ENCODE assay signal across 14 cellular contexts in genomic region chr1:2252423-2252822, GRCh38. TPM values are rescaled to one million over a fixed set of nuclear protein-coding genes. Genes with fewer than 3 reads are reported as not detected.
A peak's percentile ranks its signal among the peaks of the same experiment; 100 is the strongest.
DNase-seq lines count a peak whose midpoint lies in the region; ATAC-seq and TF ChIP-seq lines count a peak whose summit lies in the region.
"Had no signal": no experiment of that assay in that cellular context is flagged by ENCODE, and none has a peak within 500 bp of the region (broad histone marks: within the 10 kb centered on the region; RNA-seq: fewer than 3 reads in every experiment).

No MANE protein-coding gene starts in this region.

- no peak overlapping the region for H3K23ac ChIP-seq in IMR-90 (ENCODE audit: low read depth, low read length)

- no peaks in the 10 kb centered on the region for H3K9me3 ChIP-seq in IMR-90 (ENCODE audit: control insufficient read depth, insufficient read depth, low read length)
- no peaks in the 10 kb centered on the region for H3K9me3 ChIP-seq in GM23248 (ENCODE audit: low read depth)
- H3K9me3 ChIP-seq: thoracic aorta had no signal

- H3K4me1 Mint-ChIP-seq in T-helper 1 cell treated with Interleukin-12 subunit alpha and Interleukin-12 subunit beta and Interleukin-4 antibody, amounts not matched to agents 30 μg/mL and 1 μg/mL, for 36 hours (ENCODE audit: low read depth) = peaks cover 11% of the 10 kb centered on the region
- peaks cover 18% of the 10 kb centered on the region for H3K4me1 Mint-ChIP-seq in central memory CD8-positive, alpha-beta T cell
- peaks cover 51% of the 10 kb centered on the region for H3K4me1 Mint-ChIP-seq in nephron progenitor cell

- H3K36me3 ChIP-seq in IMR-90 (ENCODE audit: control insufficient read depth, insufficient read depth, low read length) = peaks cover 14% of the 10 kb centered on the region; the same call in 1 of the 2 replicates
- no peaks in the 10 kb centered on the region for H3K36me3 ChIP-seq in GM23248 (ENCODE audit: low read depth)
- H3K36me3 ChIP-seq: thoracic aorta had no signal

- no peak overlapping the region for H3K18ac ChIP-seq in IMR-90 (ENCODE audit: low read depth, low read length)

- H3K9me3 Mint-ChIP-seq in T-helper 1 cell treated with Interleukin-12 subunit alpha and Interleukin-12 subunit beta and Interleukin-4 antibody, amounts not matched to agents 30 μg/mL and 1 μg/mL, for 36 hours = peaks cover 4% of the 10 kb centered on the region
- H3K9me3 Mint-ChIP-seq in central memory CD8-positive, alpha-beta T cell = no peaks in the 10 kb centered on the region
- H3K9me3 Mint-ChIP-seq in nephron progenitor cell = peaks cover 4% of the 10 kb centered on the region

- peaks cover 15 to 68% of the 10 kb centered on the region in 2 experiments for H3K79me1 ChIP-seq in IMR-90 (ENCODE audit: low read depth in 1 of 2, low read length in 2 of 2)

- dilution Hi-C loops in IMR-90 (cut with HindIII; ENCODE audit: low sequenced_read_pairs, unreplicated experiment) = no loop called here

- TF ChIP-seq POLR2A in IMR-90 (IDR thresholded peaks at IDR 0.05; ENCODE audit: low read depth, low read length) = no peak

- H3K4me2 ChIP-seq in IMR-90 (ENCODE audit: low read depth, low read length) (no peak overlapping the region), GM23248 (ENCODE audit: unreplicated experiment) (no peak overlapping the region)

- H3K27ac ChIP-seq in IMR-90 (ENCODE audit: insufficient read depth, low read length) (no peak overlapping the region), GM23248 (no peak overlapping the region)
- H3K27ac ChIP-seq: 22Rv1, thoracic aorta had no signal

- no peak overlapping the region for H3K4me3 Mint-ChIP-seq in T-helper 1 cell treated with Interleukin-12 subunit alpha and Interleukin-12 subunit beta and Interleukin-4 antibody, amounts not matched to agents 30 μg/mL and 1 μg/mL, for 36 hours
- H3K4me3 Mint-ChIP-seq in central memory CD8-positive, alpha-beta T cell = peak overlapping the region; percentile 49
- no peak overlapping the region for H3K4me3 Mint-ChIP-seq in nephron progenitor cell

- CTCF ChIA-PET in IMR-90 (lab: Yijun Ruan, JAX) = no interaction called here

- peaks cover 27% of the 10 kb centered on the region for H3K36me3 Mint-ChIP-seq in T-helper 1 cell treated with Interleukin-12 subunit alpha and Interleukin-12 subunit beta and Interleukin-4 antibody, amounts not matched to agents 30 μg/mL and 1 μg/mL, for 36 hours (ENCODE audit: low read depth)
- H3K36me3 Mint-ChIP-seq in central memory CD8-positive, alpha-beta T cell (ENCODE audit: insufficient read depth) = peaks cover 55% of the 10 kb centered on the region
- H3K36me3 Mint-ChIP-seq in nephron progenitor cell (ENCODE audit: low read depth) = peaks cover 8% of the 10 kb centered on the region

- peak overlapping the region; percentile 62 for H3K27ac Mint-ChIP-seq in T-helper 1 cell treated with Interleukin-12 subunit alpha and Interleukin-12 subunit beta and Interleukin-4 antibody, amounts not matched to agents 30 μg/mL and 1 μg/mL, for 36 hours
- H3K27ac Mint-ChIP-seq in central memory CD8-positive, alpha-beta T cell (ENCODE audit: low read depth) = no peak overlapping the region
- H3K27ac Mint-ChIP-seq in nephron progenitor cell = peak overlapping the region; percentile 96

- H2AK9ac ChIP-seq in IMR-90 (replicated peaks; ENCODE audit: low read depth, low read length, poor library complexity) = peak overlapping the region; percentile 3

- H2AFZ ChIP-seq in IMR-90 (replicated peaks; ENCODE audit: low read length, poor library complexity) = no peak overlapping the region
- H2AFZ ChIP-seq in GM23248 = no peak overlapping the region

- BruUV-seq in IMR-90 (replicated peaks; lab: Mats Ljungman, UMichigan) = no TSS peak

- no peak overlapping the region for H2BK20ac ChIP-seq in IMR-90 (ENCODE audit: low read depth, low read length)

- peaks cover 19% of the 10 kb centered on the region for H3K4me1 ChIP-seq in IMR-90 (ENCODE audit: control insufficient read depth, insufficient read depth, low read length)
- peaks cover 23% of the 10 kb centered on the region for H3K4me1 ChIP-seq in GM23248 (ENCODE audit: insufficient read depth)

- POLR2A ChIA-PET in IMR-90 (lab: Charles Lee; ENCODE audit: unreplicated experiment) = no interaction called here

- H3K79me2 ChIP-seq in GM23248 (ENCODE audit: insufficient read depth) = peaks cover 100% of the 10 kb centered on the region

- H4K5ac ChIP-seq in IMR-90 (ENCODE audit: low read depth, low read length) = no peak overlapping the region

- H3K27me3 ChIP-seq in IMR-90 (ENCODE audit: control insufficient read depth, insufficient read depth, low read length) (no peaks in the 10 kb centered on the region), GM23248 (replicated peaks; ENCODE audit: insufficient read depth) (no peaks in the 10 kb centered on the region)

- H4K20me1 ChIP-seq in IMR-90 (ENCODE audit: insufficient read depth, low read length) (peaks cover 100% of the 10 kb centered on the region), GM23248 (ENCODE audit: insufficient read depth) (peaks cover 28% of the 10 kb centered on the region; the same call in 1 of the 2 replicates)

- H3F3A ChIP-seq in GM23248 (ENCODE audit: insufficient read depth) = peaks cover 30% of the 10 kb centered on the region

- no peaks in the 10 kb centered on the region for H3K27me3 Mint-ChIP-seq in T-helper 1 cell treated with Interleukin-12 subunit alpha and Interleukin-12 subunit beta and Interleukin-4 antibody, amounts not matched to agents 30 μg/mL and 1 μg/mL, for 36 hours (ENCODE audit: low read depth)
- no peaks in the 10 kb centered on the region for H3K27me3 Mint-ChIP-seq in central memory CD8-positive, alpha-beta T cell
- H3K27me3 Mint-ChIP-seq in nephron progenitor cell (ENCODE audit: low read depth, poor library complexity) = peaks cover 6% of the 10 kb centered on the region

- H2BK120ac ChIP-seq in IMR-90 (ENCODE audit: low read depth, low read length) = no peak overlapping the region

- ATAC-seq in IMR-90 (ENCODE audit: low read depth) = no peak
- ATAC-seq in central memory CD8-positive, alpha-beta T cell (replicated peaks; ENCODE audit: extremely low read depth, poor library complexity, severe bottlenecking) = no peak

- no peak overlapping the region for H2BK5ac ChIP-seq in IMR-90 (ENCODE audit: low read depth, low read length, poor library complexity, severe bottlenecking)

- no peak overlapping the region for H3K4ac ChIP-seq in IMR-90 (ENCODE audit: low read depth, low read length)

- H3K4me3 ChIP-seq in IMR-90 (ENCODE audit: insufficient read depth, low read depth, low read length) = no peak overlapping the region
- no peak overlapping the region for H3K4me3 ChIP-seq in GM23248

- H4K91ac ChIP-seq in IMR-90 (ENCODE audit: insufficient read depth, low read depth, low read length) = no peak overlapping the region

- no peak overlapping the region for H2AK5ac ChIP-seq in IMR-90 (ENCODE audit: low read depth, low read length)

- no peak overlapping the region for H4K8ac ChIP-seq in IMR-90 (ENCODE audit: low read depth in 2 of 2, low read length in 2 of 2)

- no peak overlapping the region for H3K14ac ChIP-seq in IMR-90 (replicated peaks; ENCODE audit: low read depth, low read length)

- H3K9me1 ChIP-seq in IMR-90 (ENCODE audit: insufficient read depth, low read length) = peaks cover 57% of the 10 kb centered on the region

- no peak overlapping the region for H3K56ac ChIP-seq in IMR-90 (ENCODE audit: extremely low read depth, insufficient read depth, low read length)

- in situ Hi-C loops in IMR-90 (cut with MboI; ENCODE audit: low sequenced_read_pairs) = no loop called here
- in situ Hi-C loops in GM23248 (cut with MboI) = no loop called here

- 78% methylated on average over 3 of the region's 17 CpGs; no CpG with 5 or more reads in 1 of the 2 experiments for WGBS in IMR-90 (ENCODE audit: extremely low coverage in 2 of 2, insufficient read length in 1 of 2), 2 experiments
- WGBS in GM23248 (ENCODE audit: low coverage in 1 of 2, low lambda C conversion rate in 2 of 2, missing lambda C conversion rate in 2 of 2), 2 experiments = 79 to 80% methylated on average over 15 to 17 of the region's 17 CpGs

- TF ChIP-seq RAD21 in IMR-90 (IDR thresholded peaks at IDR 0.05; ENCODE audit: low read length) = no peak

- TF ChIP-seq CTCF in IMR-90 (conservative IDR thresholded peaks at IDR 0.05; ENCODE audit: low read depth, low read length) = no peak
- no peak for TF ChIP-seq CTCF in nephron progenitor cell (IDR thresholded peaks at IDR 0.05)

- no peak for DNase-seq in T-helper 1 cell
- no peak for DNase-seq in IMR-90
- no peak for DNase-seq in central memory CD8-positive, alpha-beta T cell (ENCODE audit: low spot score in 2 of 2)
- no peak for DNase-seq in nephron progenitor cell
- DNase-seq in GM23248 = no peak
- DNase-seq in NCI-H524 (lab: John Stamatoyannopoulos, UW) = no peak
- DNase-seq in inferior parietal cortex (ENCODE audit: extremely low spot score) = no peak
- DNase-seq: KG1, midbrain, posterior cingulate gyrus, SIG-M5 had no signal

- H2BK15ac ChIP-seq in IMR-90 (ENCODE audit: low read depth, low read length) = no peak overlapping the region

- H3K9ac ChIP-seq in IMR-90 (ENCODE audit: low read depth, low read length) (no peak overlapping the region), GM23248 (no peak overlapping the region)

- no peaks in the 10 kb centered on the region for H3K9me2 ChIP-seq in GM23248 (ENCODE audit: insufficient read depth)

- intact Hi-C loops in IMR-90 (cut with micrococcal nuclease) = no loop called here

TF ChIP-seq in IMR-90, 13 proteins besides CTCF, POLR2A, EP300 and RAD21:
- TF ChIP-seq RCOR1 (IDR thresholded peaks at IDR 0.05; ENCODE audit: insufficient replicate concordance, low read length) = no peak
- TF ChIP-seq RFX5 (IDR thresholded peaks at IDR 0.05; ENCODE audit: low read depth, low read length) = no peak
- no peak for TF ChIP-seq FOS (IDR thresholded peaks at IDR 0.05; ENCODE audit: low read depth, low read length)
TF ChIP-seq in IMR-90: peak in this region for 0.

RNA-seq across cellular contexts. Expression of gene SKI, which starts 24.3 kb away (rescaled TPM):
- 2.3 and 3.9 TPM in 2 replicates for total RNA-seq in IMR-90 (2012; rRNA removed)
- polyA plus RNA-seq in IMR-90 (2012; rRNA removed) (20.1 and 20.8 TPM in 2 replicates), GM23248 (2016; fragmentation: Nextera tagmentation; extraction: Ambion mirVana) (3.8 and 4.0 TPM in 2 replicates)
- 13.7 and 20.7 TPM in 2 replicates for polyA plus RNA-seq in IMR-90 (2012; cell fraction: cytosol; rRNA removed)
- polyA plus RNA-seq in IMR-90 (2012; cell fraction: nucleus; rRNA removed; ENCODE audit: low replicate concordance) = 42.1 and 52.9 TPM in 2 replicates
- 23.1 and 26.8 TPM in 2 replicates for total RNA-seq in GM23248 (2014; rRNA removed; shearing (Covaris generic))

RNA-seq across cellular contexts. Expression of gene FAAP20, which starts 57.9 kb away (rescaled TPM):
- 6.5 and 7.5 TPM in 2 replicates for total RNA-seq in IMR-90 (2012; rRNA removed)
- polyA plus RNA-seq in IMR-90 (2012; rRNA removed) = 31.5 and 36.8 TPM in 2 replicates
- 58.8 and 75.0 TPM in 2 replicates for polyA plus RNA-seq in IMR-90 (2012; cell fraction: cytosol; rRNA removed)
- polyA plus RNA-seq in IMR-90 (2012; cell fraction: nucleus; rRNA removed; ENCODE audit: low replicate concordance) = 59.9 and 123 TPM in 2 replicates
- 33.4 and 34.5 TPM in 2 replicates for total RNA-seq in GM23248 (2014; rRNA removed; shearing (Covaris generic))
- 122 and 127 TPM in 2 replicates for polyA plus RNA-seq in GM23248 (2016; fragmentation: Nextera tagmentation; extraction: Ambion mirVana)
